In the genomic region with DNA sequence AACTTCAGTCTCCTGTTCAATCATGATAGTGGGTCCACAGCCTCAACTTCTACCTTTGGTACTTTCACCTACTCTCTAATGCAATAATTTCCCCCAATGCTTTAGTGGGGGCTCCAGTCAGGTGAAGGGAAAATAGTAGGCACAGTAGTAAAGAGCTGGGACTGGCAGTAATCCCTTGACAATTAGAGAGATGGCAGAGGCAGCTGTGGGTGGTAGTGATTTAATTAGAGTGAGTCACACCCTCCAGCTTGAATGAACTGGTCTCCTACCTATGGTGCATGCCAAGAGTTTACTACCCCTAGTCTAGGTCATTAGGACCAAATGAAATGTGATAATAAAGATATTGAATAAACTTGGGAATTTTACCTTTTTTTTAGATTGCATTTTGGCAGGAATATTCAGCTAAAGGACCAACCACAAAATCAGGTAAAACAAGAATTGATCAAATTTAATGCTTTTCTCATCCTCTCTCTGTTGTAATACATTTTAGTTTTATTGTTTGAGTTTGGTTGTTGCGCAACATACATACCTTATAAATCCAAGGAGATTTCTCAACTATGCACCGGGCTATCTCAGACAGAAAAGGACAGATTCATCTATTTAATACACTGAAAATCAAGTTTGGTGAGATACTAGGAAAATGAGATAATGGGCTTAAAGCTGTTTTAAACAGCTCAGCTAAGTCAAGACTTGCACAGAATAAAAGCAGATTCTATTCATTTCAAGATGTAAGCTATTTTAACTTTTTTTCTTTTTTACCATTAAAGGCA, we compare ENCODE assay signal across 14 cellular contexts. TPM values are rescaled to one million over a fixed set of nuclear protein-coding genes. Genes with fewer than 3 reads are reported as not detected.
DNase-seq lines count a peak whose midpoint lies in the region; ATAC-seq and TF ChIP-seq lines count a peak whose summit lies in the region.
"Had no signal": no experiment of that assay in that cellular context is flagged by ENCODE, and none has a peak within 500 bp of the region (broad histone marks: within the 10 kb centered on the region; RNA-seq: fewer than 3 reads in every experiment).

No MANE protein-coding gene starts in this region.

- TF ChIP-seq CTCF in MCF 10A (IDR thresholded peaks at IDR 0.05; ENCODE audit: unreplicated experiment) (no peak), breast epithelium (IDR thresholded peaks at IDR 0.05) (no peak), PC-3 (conservative IDR thresholded peaks at IDR 0.05; ENCODE audit: low read depth, low read length) (no peak), fibroblast of pulmonary artery (IDR thresholded peaks at IDR 0.05; ENCODE audit: low read length, missing control alignments) (no peak), transverse colon (IDR thresholded peaks at IDR 0.05) (no peak)

- POLR2A ChIA-PET in MCF 10A (lab: Yijun Ruan, JAX) (interaction anchor here (0.6 to 2.1 kb wide), 17 partner anchors 8 to 200 kb away, joined by 3 to 22 read pairs (median 4); a partner anchor contains a TSS), PC-3 (lab: Charles Lee; ENCODE audit: unreplicated experiment) (interaction anchor here (0.6 kb wide), 1 partner anchor 43 kb away, joined by 10 read pairs; no protein-coding TSS in a partner anchor)

- H3K4me1 ChIP-seq in breast epithelium (no peaks in the 10 kb centered on the region), PC-3 (ENCODE audit: insufficient read depth, low read length) (peaks cover 29% of the 10 kb centered on the region), transverse colon (peaks cover 0 to 11% (median 5%) of the 10 kb centered on the region in 4 donors), mesenchymal stem cell (ENCODE audit: control insufficient read depth, insufficient read depth, low read depth, low read length) (no peaks in the 10 kb centered on the region)

- H3K4me1 Mint-ChIP-seq in MCF 10A (ENCODE audit: insufficient read depth, unreplicated experiment), result no peaks in the 10 kb centered on the region

- H3K79me1 ChIP-seq in mesenchymal stem cell (replicated peaks; ENCODE audit: low read length, poor library complexity, severe bottlenecking), result no peaks in the 10 kb centered on the region

- H2AK5ac ChIP-seq in mesenchymal stem cell (ENCODE audit: low read length, severe bottlenecking), result no peak overlapping the region

- peaks cover 13% of the 10 kb centered on the region; the same call in 1 of the 2 replicates for H3K79me2 ChIP-seq in PC-3 (ENCODE audit: low read length)

- no peaks in the 10 kb centered on the region for H3K27me3 ChIP-seq in breast epithelium
- no peaks in the 10 kb centered on the region for H3K27me3 ChIP-seq in PC-3 (ENCODE audit: low read length)
- no peaks in the 10 kb centered on the region for H3K27me3 ChIP-seq in transverse colon
- no peaks in the 10 kb centered on the region for H3K27me3 ChIP-seq in mesenchymal stem cell (ENCODE audit: control insufficient read depth in 1 of 2, insufficient read depth in 1 of 2, low read length in 2 of 2)

- no peak overlapping the region for H3K27ac Mint-ChIP-seq in MCF 10A (ENCODE audit: low read depth, unreplicated experiment)
- H3K27ac Mint-ChIP-seq: T-helper 1 cell treated with Interleukin-12 subunit alpha and Interleukin-12 subunit beta and Interleukin-4 antibody, amounts not matched to agents 30 μg/mL and 1 μg/mL, for 36 hours had no signal

- DNase-seq in MCF 10A (ENCODE audit: unreplicated experiment) (peak; percentile 87), breast epithelium (ENCODE audit: low spot score in 2 of 2) (no peak), PC-3 (peak; percentile 81), fibroblast of pulmonary artery (ENCODE audit: low read depth) (peak; percentile 33), transverse colon (peak; percentile 11), mesenchymal stem cell (no peak)
- DNase-seq: activated naive CD4-positive, alpha-beta T cell; cerebellar nuclear complex had no signal

- H4K8ac ChIP-seq in mesenchymal stem cell (ENCODE audit: low read length), result no peak overlapping the region

- no peak overlapping the region for H3K18ac ChIP-seq in mesenchymal stem cell (ENCODE audit: low read depth in 1 of 2, low read length in 2 of 2)

- H3K4me3 ChIP-seq in breast epithelium, result no peak overlapping the region
- peak overlapping the region; percentile 4; the same call in 1 of the 2 replicates for H3K4me3 ChIP-seq in PC-3 (ENCODE audit: low read length)
- no peak overlapping the region for H3K4me3 ChIP-seq in fibroblast of pulmonary artery (replicated peaks; ENCODE audit: low read depth, low read length)
- H3K4me3 ChIP-seq in transverse colon, result no peak overlapping the region
- no peak overlapping the region for H3K4me3 ChIP-seq in mesenchymal stem cell (ENCODE audit: insufficient read depth in 1 of 2, low read depth in 1 of 2, low read length in 2 of 2)

- H3K9me3 Mint-ChIP-seq in MCF 10A (ENCODE audit: unreplicated experiment), result no peaks in the 10 kb centered on the region
- H3K9me3 Mint-ChIP-seq: T-helper 1 cell treated with Interleukin-12 subunit alpha and Interleukin-12 subunit beta and Interleukin-4 antibody, amounts not matched to agents 30 μg/mL and 1 μg/mL, for 36 hours had no signal

- BruUV-seq in MCF 10A (replicated peaks; lab: Mats Ljungman, UMichigan) (no TSS peak), PC-3 (replicated peaks; lab: Mats Ljungman, UMichigan) (no TSS peak)

- in situ Hi-C loops in transverse colon (cut with MboI; ENCODE audit: low pct_ligation_motif_present in 1 of 4, low pct_unique_long_range_greater_than_20kb in 1 of 4, low sequenced_read_pairs in 3 of 4), result no loop called here

- H3K23ac ChIP-seq in mesenchymal stem cell (ENCODE audit: low read length in 2 of 2), result no peak overlapping the region

- H3K9ac ChIP-seq in PC-3 (ENCODE audit: low read length), result no peak overlapping the region
- H3K9ac ChIP-seq in mesenchymal stem cell (ENCODE audit: low read length), result no peak overlapping the region

- ATAC-seq in PC-3 (peak; percentile 78), GM19351 (IDR thresholded peaks at IDR 0.05; ENCODE audit: unreplicated experiment) (no peak), GM21390 (IDR thresholded peaks at IDR 0.05; ENCODE audit: unreplicated experiment) (no peak)

- H4K20me1 ChIP-seq in PC-3 (ENCODE audit: low read length), result no peaks in the 10 kb centered on the region

- TF ChIP-seq POLR2A in breast epithelium (IDR thresholded peaks at IDR 0.05) (no peak), transverse colon (IDR thresholded peaks at IDR 0.05) (no peak)

- no peak overlapping the region for H2BK5ac ChIP-seq in mesenchymal stem cell (ENCODE audit: low read depth, low read length, poor library complexity, severe bottlenecking)

- no peak overlapping the region for H2BK120ac ChIP-seq in mesenchymal stem cell (ENCODE audit: low read depth, low read length)

- H3K27me3 Mint-ChIP-seq in MCF 10A (ENCODE audit: insufficient read depth, unreplicated experiment), result no peaks in the 10 kb centered on the region

- H3K36me3 Mint-ChIP-seq in MCF 10A (ENCODE audit: insufficient read depth, unreplicated experiment), result no peaks in the 10 kb centered on the region

- H3K14ac ChIP-seq in mesenchymal stem cell (ENCODE audit: low read length in 2 of 2), result no peak overlapping the region

- H3F3A ChIP-seq in PC-3 (ENCODE audit: low read length, unreplicated experiment), result no peaks in the 10 kb centered on the region

- H3K4me3 Mint-ChIP-seq in MCF 10A (ENCODE audit: unreplicated experiment), result no peak overlapping the region
- H3K4me3 Mint-ChIP-seq: T-helper 1 cell treated with Interleukin-12 subunit alpha and Interleukin-12 subunit beta and Interleukin-4 antibody, amounts not matched to agents 30 μg/mL and 1 μg/mL, for 36 hours had no signal

- whole genome bisulfite sequencing in transverse colon (ENCODE audit: low coverage in 1 of 2), 2 donors, result 48 to 64% methylated on average over 2 of the region's 2 CpGs
- no CpG with 5 or more reads among the region's 2 CpGs for WGBS in mesenchymal stem cell

- no peaks in the 10 kb centered on the region for H3K9me3 ChIP-seq in breast epithelium
- no peaks in the 10 kb centered on the region for H3K9me3 ChIP-seq in PC-3 (ENCODE audit: low read length)
- H3K9me3 ChIP-seq in transverse colon, result no peaks in the 10 kb centered on the region
- H3K9me3 ChIP-seq in mesenchymal stem cell (ENCODE audit: control insufficient read depth, low read length), result no peaks in the 10 kb centered on the region

- H2AFZ ChIP-seq in PC-3 (ENCODE audit: low read length), result no peak overlapping the region
- no peak overlapping the region for H2AFZ ChIP-seq in mesenchymal stem cell (ENCODE audit: low read depth, low read length)

- intact Hi-C loops in MCF 10A (cut with micrococcal nuclease), result no loop called here
- intact Hi-C loops in breast epithelium (cut with DNase I; ENCODE audit: low total_unique reads), result no loop called here
- intact Hi-C loops in PC-3 (cut with micrococcal nuclease), result no loop called here
- intact Hi-C loops in transverse colon (cut with DNase I; ENCODE audit: low total_unique reads), result no loop called here

- H3K9me2 ChIP-seq in PC-3 (replicated peaks; ENCODE audit: low read length), result no peaks in the 10 kb centered on the region

- no peak overlapping the region for H3K4ac ChIP-seq in mesenchymal stem cell (ENCODE audit: low read depth in 1 of 2, low read length in 2 of 2)

- no peaks in the 10 kb centered on the region for H3K36me3 ChIP-seq in breast epithelium
- H3K36me3 ChIP-seq in PC-3 (ENCODE audit: low read depth, low read length), result peaks cover 16% of the 10 kb centered on the region
- peaks cover 0 to 3% (median 0%) of the 10 kb centered on the region in 4 donors for H3K36me3 ChIP-seq in transverse colon
- H3K36me3 ChIP-seq in mesenchymal stem cell (ENCODE audit: control insufficient read depth in 1 of 2, insufficient read depth in 2 of 2, low read depth in 1 of 2, low read length in 2 of 2), result no peaks in the 10 kb centered on the region

- CTCF ChIA-PET in MCF 10A (lab: Yijun Ruan, JAX), result interaction anchor here (0.7 to 2.6 kb wide), 3 partner anchors 29 to 56 kb away, joined by 3 to 12 read pairs (median 6); no protein-coding TSS in a partner anchor
- CTCF ChIA-PET in PC-3 (lab: Charles Lee), result interaction anchor here (1.0 kb wide), 1 partner anchor 30 kb away, joined by 3 read pairs; no protein-coding TSS in a partner anchor

- no peak for TF ChIP-seq EP300 in transverse colon (IDR thresholded peaks at IDR 0.05; ENCODE audit: low read depth)

- H4K91ac ChIP-seq in mesenchymal stem cell (ENCODE audit: low read length), result no peak overlapping the region

- H3K4me2 ChIP-seq in PC-3 (ENCODE audit: low read length) (peak overlapping the region; percentile 20), mesenchymal stem cell (ENCODE audit: low read length, poor library complexity, severe bottlenecking) (no peak overlapping the region)

- H3K27ac ChIP-seq in breast epithelium (no peak overlapping the region), PC-3 (ENCODE audit: low read length) (peak overlapping the region; percentile 42), transverse colon (peak overlapping the region; percentile 7 to 54 (median 23)), mesenchymal stem cell (ENCODE audit: low read length, poor library complexity, severe bottlenecking) (no peak overlapping the region)
- H3K27ac ChIP-seq: HL-60 had no signal

- H2BK12ac ChIP-seq in mesenchymal stem cell (ENCODE audit: low read length in 2 of 2), result no peak overlapping the region

- no peak overlapping the region for H2BK15ac ChIP-seq in mesenchymal stem cell (ENCODE audit: low read depth, poor library complexity, severe bottlenecking)

RNA-seq across cellular contexts. Expression of a gene that starts 9.0 kb away (rescaled TPM):
- 1.1 and 1.2 TPM in 2 replicates for total RNA-seq in MCF 10A (2022)
- total RNA-seq in breast epithelium, result 10 to 100 TPM in 1 of 3 donors, 1 to 10 TPM in 2; 2.2 to 25.5 (median 9.5) TPM
- total RNA-seq in PC-3 (2014; rRNA removed), result 12.9 and 17.9 TPM in 2 replicates
- 10 to 100 TPM in 2 of 4 donors, 1 to 10 TPM in 2; 4.8 to 24.6 (median 15.9) TPM for total RNA-seq in transverse colon
- 0.37 TPM for polyA plus RNA-seq in mesenchymal stem cell (2013, experiment 1 of 2)
- 0.48 TPM for polyA plus RNA-seq in mesenchymal stem cell (2013, experiment 2 of 2)
- polyA plus RNA-seq: BJ had no signal

RNA-seq across cellular contexts. Expression of a gene that starts 44.2 kb away (rescaled TPM):
- total RNA-seq in MCF 10A (2022), result 0.09 and 0.17 TPM in 2 replicates
- under 1 TPM in 2 of 3 donors, not detected in 1; 0.15 to 0.33 TPM for total RNA-seq in breast epithelium
- total RNA-seq in PC-3 (2014; rRNA removed), result 0.04 TPM in 1 of 2 replicates, not detected in the other
- total RNA-seq in transverse colon, result not detected
- polyA plus RNA-seq in mesenchymal stem cell (2013, experiment 1 of 2), result 0.01 TPM
- not detected for polyA plus RNA-seq in mesenchymal stem cell (2013, experiment 2 of 2)
- total RNA-seq: pulmonary artery endothelial cell had no signal
- polyA plus RNA-seq: BJ had no signal

RNA-seq across cellular contexts. Expression of a gene that starts 53.9 kb away (rescaled TPM):
- total RNA-seq in MCF 10A (2022), result 34.0 and 39.3 TPM in 2 replicates
- total RNA-seq in breast epithelium, result 10 to 100 TPM; 34.4 to 55.3 (median 40.6) TPM
- 19.4 and 29.8 TPM in 2 replicates for total RNA-seq in PC-3 (2014; rRNA removed)
- 10 to 100 TPM; 20.5 to 39.2 (median 31.9) TPM for total RNA-seq in transverse colon
- 12.6 TPM for polyA plus RNA-seq in mesenchymal stem cell (2013, experiment 1 of 2)
- polyA plus RNA-seq in mesenchymal stem cell (2013, experiment 2 of 2), result 12.4 TPM

Comparison
In these comparisons a context has a peak if more than half of its experiments do, and no peak if none do; other contexts are left out.
1. DNase-seq: peak in MCF 10A (single experiment), PC-3 (single experiment), fibroblast of pulmonary artery (single experiment) and transverse colon (single experiment); none in breast epithelium (0 of 2) and mesenchymal stem cell (single experiment).
2. H3K27ac ChIP-seq: peak in PC-3 (single experiment) and transverse colon (4 of 4); none in breast epithelium (0 of 2) and mesenchymal stem cell (single experiment).